ENCODE assay signal across 22 cellular contexts in genomic region chr3:13782501-13782900, GRCh38.
DNase-seq lines count a peak whose midpoint lies in the region; ATAC-seq and TF ChIP-seq lines count a peak whose summit lies in the region.
"Had no signal": no experiment of that assay in that cellular context is flagged by ENCODE, and none has a peak within 500 bp of the region (broad histone marks: within the 10 kb centered on the region; RNA-seq: fewer than 3 reads in every experiment).

No MANE protein-coding gene starts in this region.

- CTCF ChIA-PET in SK-N-SH (lab: Yijun Ruan, JAX) = interaction anchor here (0.9 to 1.7 kb wide), 2 partner anchors 96 to 124 kb away, joined by 3 to 7 read pairs; no protein-coding TSS in a partner anchor

- no peak overlapping the region for H3K4me3 ChIP-seq in SK-N-SH (ENCODE audit: low read depth in 2 of 2, low read length in 1 of 2)
- no peak overlapping the region for H3K4me3 ChIP-seq in right lobe of liver
- H3K4me3 ChIP-seq: A549, stomach had no signal

- peak overlapping the region in 2 of 5 experiments; percentile 34 to 38 for H3K4me3 Mint-ChIP-seq in brain
- H3K4me3 Mint-ChIP-seq: activated CD4-positive, alpha-beta T cell treated with anti-CD3 and anti-CD28 coated beads, Interleukin-2, amount 10 ng/mL, durations not matched to agents 7 days and 5 days; activated naive CD8-positive, alpha-beta T cell treated with anti-CD3 and anti-CD28 coated beads, Interleukin-2, amount 50 U/mL, for 24 hours; activated T-helper 17 cell treated with anti-CD3 and anti-CD28 coated beads, Interleukin-2, amount 50 U/mL, for 72 hours; H9 had no signal

- H3K4me1 ChIP-seq in SK-N-SH (ENCODE audit: control insufficient read depth in 1 of 2, insufficient read depth in 2 of 2, low read depth in 1 of 2, low read length in 1 of 2) = peaks cover 0 to 21% of the 10 kb centered on the region in 2 experiments; a peak in 1 of 4 replicates
- H3K4me1 ChIP-seq in right lobe of liver = no peaks in the 10 kb centered on the region
- H3K4me1 ChIP-seq: A549, BE2C, Caco-2 had no signal

- H3F3A ChIP-seq in SK-N-SH (replicated peaks; ENCODE audit: insufficient read depth) = no peaks in the 10 kb centered on the region

- no peaks in the 10 kb centered on the region for H3K36me3 Mint-ChIP-seq in brain

- H3K9ac ChIP-seq in SK-N-SH = no peak overlapping the region

- ATAC-seq in SK-N-SH treated with all-trans-retinoic acid at 6 μM for 48 hours (no peak), right lobe of liver (peak; percentile 41 to 65 (median 53)), GM21576 (IDR thresholded peaks at IDR 0.05; ENCODE audit: unreplicated experiment) (no peak)
- ATAC-seq: activated naive CD8-positive, alpha-beta T cell treated with anti-CD3 and anti-CD28 coated beads, Interleukin-2, amount 50 U/mL, for 24 hours; activated T-helper 17 cell treated with anti-CD3 and anti-CD28 coated beads, Interleukin-2, amount 50 U/mL, for 72 hours had no signal

- no peaks in the 10 kb centered on the region for H3K9me2 ChIP-seq in SK-N-SH

- intact Hi-C loops in right lobe of liver (cut with DNase I) = no loop called here

- H3K79me2 ChIP-seq in SK-N-SH (ENCODE audit: insufficient read depth) = no peaks in the 10 kb centered on the region

- H3K4me2 ChIP-seq in SK-N-SH = no peak overlapping the region
- H3K4me2 ChIP-seq: A549 had no signal

- no peak for TF ChIP-seq CTCF in SK-N-SH (IDR thresholded peaks at IDR 0.05)
- no peak for TF ChIP-seq CTCF in brain (conservative IDR thresholded peaks at IDR 0.05)
- TF ChIP-seq CTCF in right lobe of liver (IDR thresholded peaks at IDR 0.05) = no peak

- H3K36me3 ChIP-seq in SK-N-SH (replicated peaks in 1 of 2; ENCODE audit: control insufficient read depth in 1 of 2, insufficient read depth in 2 of 2, low read length in 1 of 2) = no peaks in the 10 kb centered on the region
- no peaks in the 10 kb centered on the region for H3K36me3 ChIP-seq in right lobe of liver
- H3K36me3 ChIP-seq: BE2C, stomach had no signal

- no peak for TF ChIP-seq EP300 in SK-N-SH (IDR thresholded peaks at IDR 0.05; ENCODE audit: borderline replicate concordance in 1 of 2, low read depth in 1 of 2, low read length in 1 of 2)

- DNase-seq in SK-N-SH = peak; percentile 67
- DNase-seq in right lobe of liver = no peak
- DNase-seq in NCI-H510A treated with DMSO at 0.1 percent for 48 hours (lab: John Stamatoyannopoulos, UW) = no peak
- no peak for DNase-seq in NCI-H146 (lab: John Stamatoyannopoulos, UW)
- DNase-seq: activated CD4-positive, alpha-beta T cell treated with anti-CD3 and anti-CD28 coated beads, Interleukin-2, amount 10 ng/mL, durations not matched to agents 7 days and 5 days; activated naive CD8-positive, alpha-beta T cell treated with anti-CD3 and anti-CD28 coated beads, Interleukin-2, amount 50 U/mL, for 24 hours; BE2C; Caco-2; EL; H9; KBM-7; NCI-H1930; NCI-H345; stimulated activated CD4-positive, alpha-beta T cell treated with anti-CD3 and anti-CD28 coated beads, Interleukin-12 subunit alpha, Interleukin-12 subunit beta, amount 100 ng/mL, for 4 hours; stomach; T-helper 1 cell had no signal

- WGBS in SK-N-SH (ENCODE audit: low lambda C conversion rate) = 30% methylated on average over 11 of the region's 11 CpGs
- WGBS in right lobe of liver (ENCODE audit: insufficient coverage, low coverage, low lambda C conversion rate, missing lambda C conversion rate) = 30% methylated on average over 11 of the region's 11 CpGs

- H3K27ac Mint-ChIP-seq in brain = peak overlapping the region; percentile 10 to 96 (median 81)
- H3K27ac Mint-ChIP-seq: activated CD4-positive, alpha-beta T cell treated with anti-CD3 and anti-CD28 coated beads, Interleukin-2, amount 10 ng/mL, durations not matched to agents 7 days and 5 days; activated naive CD8-positive, alpha-beta T cell treated with anti-CD3 and anti-CD28 coated beads, Interleukin-2, amount 50 U/mL, for 24 hours; activated T-helper 17 cell treated with anti-CD3 and anti-CD28 coated beads, Interleukin-2, amount 50 U/mL, for 72 hours had no signal

- TF ChIP-seq RAD21 in SK-N-SH (IDR thresholded peaks at IDR 0.05; ENCODE audit: low read length) = no peak

- H3K9me3 Mint-ChIP-seq in brain = peaks cover 0 to 3% (median 0%) of the 10 kb centered on the region in 5 experiments
- H3K9me3 Mint-ChIP-seq: activated CD4-positive, alpha-beta T cell treated with anti-CD3 and anti-CD28 coated beads, Interleukin-2, amount 10 ng/mL, durations not matched to agents 7 days and 5 days; activated naive CD8-positive, alpha-beta T cell treated with anti-CD3 and anti-CD28 coated beads, Interleukin-2, amount 50 U/mL, for 24 hours; activated T-helper 17 cell treated with anti-CD3 and anti-CD28 coated beads, Interleukin-2, amount 50 U/mL, for 72 hours; H9 had no signal

- peaks cover 5% of the 10 kb centered on the region for H3K27me3 Mint-ChIP-seq in brain

- H3K27me3 ChIP-seq in SK-N-SH (ENCODE audit: insufficient read depth) = no peaks in the 10 kb centered on the region
- no peaks in the 10 kb centered on the region for H3K27me3 ChIP-seq in right lobe of liver

- TF ChIP-seq POLR2A in right lobe of liver (IDR thresholded peaks at IDR 0.05) = no peak

- H2AFZ ChIP-seq in SK-N-SH (ENCODE audit: low read depth) = no peak overlapping the region

- H3K9me3 ChIP-seq in SK-N-SH = no peaks in the 10 kb centered on the region
- H3K9me3 ChIP-seq in right lobe of liver = no peaks in the 10 kb centered on the region
- H3K9me3 ChIP-seq: A549, BE2C, Caco-2, stomach had no signal

- H3K4me1 Mint-ChIP-seq in brain = peaks cover 76% of the 10 kb centered on the region
- H3K4me1 Mint-ChIP-seq: activated CD4-positive, alpha-beta T cell treated with anti-CD3 and anti-CD28 coated beads, Interleukin-2, amount 10 ng/mL, durations not matched to agents 7 days and 5 days; activated T-helper 17 cell treated with anti-CD3 and anti-CD28 coated beads, Interleukin-2, amount 50 U/mL, for 72 hours had no signal

- H3K27ac ChIP-seq in SK-N-SH (ENCODE audit: low read depth in 2 of 2, low read length in 1 of 2) (peak overlapping the region in 1 of 2 experiments; percentile 76; a peak in 2 of 4 replicates), right lobe of liver (no peak overlapping the region), temporal lobe (ENCODE audit: low read depth, low read length) (peak overlapping the region; percentile 52)
- H3K27ac ChIP-seq: A549, stomach had no signal

- H4K20me1 ChIP-seq in SK-N-SH (ENCODE audit: insufficient read depth) = no peaks in the 10 kb centered on the region

- POLR2A ChIA-PET in SK-N-SH (lab: Yijun Ruan, JAX) = no interaction called here

TF ChIP-seq in SK-N-SH, 30 proteins besides CTCF, POLR2A, EP300 and RAD21 (continues in another document):
- TF ChIP-seq YY1 (IDR thresholded peaks at IDR 0.05; ENCODE audit: low read depth) (no peak), MXI1 (IDR thresholded peaks at IDR 0.05; ENCODE audit: low read depth, low read length) (no peak), PBX3 (IDR thresholded peaks at IDR 0.05) (no peak), GABPA (IDR thresholded peaks at IDR 0.05; ENCODE audit: low read depth) (no peak), IRF3 (IDR thresholded peaks at IDR 0.05; ENCODE audit: low read depth, low read length) (no peak), EZH2phosphoT487 (IDR thresholded peaks at IDR 0.05; ENCODE audit: borderline replicate concordance, low read depth) (no peak)

TF ChIP-seq in SK-N-SH treated with all-trans-retinoic acid at 6 μM for 48 hours, 23 proteins besides CTCF, POLR2A, EP300 and RAD21:
- TF ChIP-seq TCF4 (CRISPR knock-in tag; IDR thresholded peaks at IDR 0.05; ENCODE audit: borderline replicate concordance) = no peak
- no peak for TF ChIP-seq TSHZ2 (CRISPR knock-in tag; IDR thresholded peaks at IDR 0.05)
- no peak for TF ChIP-seq CSDC2 (CRISPR knock-in tag; IDR thresholded peaks at IDR 0.05)

Comparison
In these comparisons a context has a peak if more than half of its experiments do, and no peak if none do; other contexts are left out.
1. ATAC-seq: peak in right lobe of liver (4 of 4); none in SK-N-SH treated with all-trans-retinoic acid at 6 μM for 48 hours (single experiment) and GM21576 (single experiment).